ENCODE assay signal across 9 cellular contexts in the genomic region with DNA sequence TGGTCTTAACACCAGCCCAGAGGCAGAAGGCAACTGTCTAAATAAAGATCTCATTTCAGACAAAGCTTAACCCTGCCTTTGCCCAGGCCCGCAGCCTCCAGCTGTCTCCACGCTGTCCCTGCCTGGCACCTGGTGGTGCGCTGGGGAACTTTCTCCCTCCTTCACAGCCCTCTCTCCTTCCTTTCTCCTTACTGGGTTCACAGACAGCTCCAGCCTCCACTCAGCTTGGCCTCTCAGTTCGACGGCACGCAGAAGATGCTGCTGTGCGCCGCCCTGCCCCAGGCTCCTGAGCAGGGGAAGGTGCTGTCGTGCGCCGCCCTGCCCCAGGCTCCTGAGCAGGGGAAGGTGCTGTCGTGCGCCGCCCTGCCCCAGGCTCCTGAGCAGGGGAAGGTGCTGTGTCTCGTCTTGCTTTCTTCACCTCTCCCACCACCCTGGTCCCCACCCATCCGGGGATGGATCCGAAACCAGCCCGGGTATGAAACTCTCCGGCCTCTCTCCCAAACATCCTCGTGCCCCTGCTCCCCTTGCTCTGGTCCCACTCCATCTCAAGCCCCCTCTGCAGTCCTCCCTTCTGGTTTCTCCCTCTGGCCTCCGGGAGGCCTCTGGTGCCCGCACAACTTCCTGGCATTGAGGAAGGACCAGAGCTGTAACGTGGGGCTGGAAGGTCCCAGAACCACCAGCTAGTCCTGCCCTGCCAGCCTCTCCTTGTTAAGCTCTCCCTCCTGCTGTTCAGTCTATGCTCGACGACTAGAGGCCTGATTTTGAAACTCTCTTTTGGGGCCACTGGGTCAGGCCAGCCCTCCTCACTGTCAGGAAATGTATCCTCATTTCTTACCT. TPM values are rescaled to one million over a fixed set of nuclear protein-coding genes. Genes with fewer than 3 reads are reported as not detected.
DNase-seq lines count a peak whose midpoint lies in the region; ATAC-seq and TF ChIP-seq lines count a peak whose summit lies in the region.
"Had no signal": no experiment of that assay in that cellular context is flagged by ENCODE, and none has a peak within 500 bp of the region (broad histone marks: within the 10 kb centered on the region; RNA-seq: fewer than 3 reads in every experiment).

No MANE protein-coding gene starts in this region.

- H3F3A ChIP-seq in neural progenitor cell (ENCODE audit: low read depth): no peaks in the 10 kb centered on the region

- H3K4me1 ChIP-seq in neural progenitor cell: peaks cover 3% of the 10 kb centered on the region

- peaks cover 12% of the 10 kb centered on the region for H3K27me3 Mint-ChIP-seq in neural progenitor cell (ENCODE audit: insufficient read depth, low read depth)
- H3K27me3 Mint-ChIP-seq: activated naive CD8-positive, alpha-beta T cell had no signal

- H3K4me3 Mint-ChIP-seq in neural progenitor cell: no peak overlapping the region
- H3K4me3 Mint-ChIP-seq: activated naive CD8-positive, alpha-beta T cell had no signal

- DNase-seq in DMS53 (lab: John Stamatoyannopoulos, UW) (peak; percentile 86), NCI-H2081 (lab: John Stamatoyannopoulos, UW) (peak; percentile 74 to 78), T47D (ENCODE audit: low read depth in 1 of 2, low spot score in 1 of 2) (peak; percentile 81 to 92), neural progenitor cell (ENCODE audit: low spot score) (peak; percentile 61), GM19240 (ENCODE audit: insufficient read length, low spot score) (no peak)

- peaks cover 2% of the 10 kb centered on the region for H3K9me3 Mint-ChIP-seq in neural progenitor cell

- no peaks in the 10 kb centered on the region for H3K9me3 ChIP-seq in neural progenitor cell (ENCODE audit: low read depth)

- H2AFZ ChIP-seq in neural progenitor cell (replicated peaks): no peak overlapping the region

- ATAC-seq in GM19023 (IDR thresholded peaks at IDR 0.05; ENCODE audit: unreplicated experiment) (no peak), HG02840 (IDR thresholded peaks at IDR 0.05; ENCODE audit: low FRiP score, unreplicated experiment) (no peak), GM18873 (IDR thresholded peaks at IDR 0.05; ENCODE audit: low FRiP score, unreplicated experiment) (no peak)

- peaks cover 10% of the 10 kb centered on the region for H3K27me3 ChIP-seq in neural progenitor cell

- H3K79me2 ChIP-seq in neural progenitor cell (ENCODE audit: low read depth): no peaks in the 10 kb centered on the region

- TF ChIP-seq CTCF in neural progenitor cell (IDR thresholded peaks at IDR 0.05): peak; percentile 58

- H4K20me1 ChIP-seq in neural progenitor cell (ENCODE audit: low read depth): no peaks in the 10 kb centered on the region

- no peaks in the 10 kb centered on the region for H3K36me3 Mint-ChIP-seq in neural progenitor cell
- H3K36me3 Mint-ChIP-seq: activated naive CD8-positive, alpha-beta T cell had no signal

- no peaks in the 10 kb centered on the region for H3K36me3 ChIP-seq in neural progenitor cell

- in situ Hi-C loops in T47D (cut with HindIII; ENCODE audit: low pct_unique_long_range_greater_than_20kb, low sequenced_read_pairs): no loop called here

- no peak overlapping the region for H3K4me3 ChIP-seq in neural progenitor cell

- H3K9ac ChIP-seq in neural progenitor cell: no peak overlapping the region

- H3K27ac ChIP-seq in neural progenitor cell: no peak overlapping the region

- peaks cover 22% of the 10 kb centered on the region for H3K4me1 Mint-ChIP-seq in neural progenitor cell

- H3K27ac Mint-ChIP-seq in neural progenitor cell: peak overlapping the region; percentile 29
- H3K27ac Mint-ChIP-seq: activated naive CD8-positive, alpha-beta T cell had no signal

- no peak overlapping the region for H3K4me2 ChIP-seq in neural progenitor cell

RNA-seq across cellular contexts. Expression of gene JAM3, which starts 22.9 kb away (rescaled TPM):
- 65.9 and 68.1 TPM in 2 replicates for total RNA-seq in neural progenitor cell (ENCODE audit: low replicate concordance)
